ENCODE assay signal across 7 cellular contexts in the genomic region with DNA sequence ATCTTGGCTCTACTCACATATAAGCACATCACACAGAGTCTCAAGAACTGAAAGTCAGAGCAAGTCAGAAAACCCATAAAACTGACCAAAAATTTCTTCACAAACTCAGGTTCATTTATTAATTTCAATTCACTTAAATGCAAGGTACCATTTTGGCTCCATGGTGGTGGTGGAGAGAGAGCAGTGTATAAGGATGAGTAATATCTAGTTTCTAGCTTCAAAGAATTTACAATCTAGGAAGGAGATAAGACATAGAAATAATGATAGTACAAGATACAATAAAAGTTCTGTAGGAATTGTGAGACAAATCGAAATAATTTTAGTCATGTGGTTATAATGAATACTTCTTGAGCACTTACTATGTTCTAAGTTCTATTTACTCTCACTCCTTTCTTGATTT.
"Had no signal": no experiment of that assay in that cellular context is flagged by ENCODE, and none has a peak within 500 bp of the region (broad histone marks: within the 10 kb centered on the region; RNA-seq: fewer than 3 reads in every experiment).

No MANE protein-coding gene starts in this region.

- H3K36me3 Mint-ChIP-seq: IgD-negative memory B cell had no signal

- H3K4me3 ChIP-seq: K562 had no signal

- H3K27ac ChIP-seq: HL-60, KMS-11 had no signal

- H3K27ac Mint-ChIP-seq: IgD-negative memory B cell had no signal

- H3K4me3 Mint-ChIP-seq: IgD-negative memory B cell had no signal

- H3K27me3 Mint-ChIP-seq: IgD-negative memory B cell had no signal

- H3K9me3 Mint-ChIP-seq: IgD-negative memory B cell had no signal

- DNase-seq: IMR-90, KBM-7, KG1 had no signal

- H3K4me1 Mint-ChIP-seq: IgD-negative memory B cell had no signal
